19 cellular contexts compared by ENCODE assay signal in genomic region chr3:162368377-162368776, GRCh38.
"Had no signal": no experiment of that assay in that cellular context is flagged by ENCODE, and none has a peak within 500 bp of the region (broad histone marks: within the 10 kb centered on the region; RNA-seq: fewer than 3 reads in every experiment).

No MANE protein-coding gene starts in this region.

- H3K27ac Mint-ChIP-seq: activated CD4-positive, alpha-beta T cell treated with anti-CD3 and anti-CD28 coated beads, Interleukin-2, amount 10 ng/mL, durations not matched to agents 24 days and 14 days; activated naive CD4-positive, alpha-beta T cell treated with anti-CD3 and anti-CD28 coated beads, Interleukin-2, amount 50 U/mL, for 72 hours; activated T-cell treated with anti-CD3 and anti-CD28 coated beads, Interleukin-2, amount 50 U/mL, for 72 hours; natural killer cell; T-helper 2 cell treated with Interferon-gamma antibody and Interleukin-4, amounts not matched to agents 5 μg/mL and 100 μg/mL, for 36 hours had no signal

- H3K36me3 ChIP-seq: esophagus squamous epithelium, prostate gland, stomach had no signal

- H3K27me3 Mint-ChIP-seq: activated CD4-positive, alpha-beta T cell treated with anti-CD3 and anti-CD28 coated beads, Interleukin-2, amount 10 ng/mL, durations not matched to agents 24 days and 14 days; central memory CD8-positive, alpha-beta T cell had no signal

- H3K36me3 Mint-ChIP-seq: activated naive CD4-positive, alpha-beta T cell treated with anti-CD3 and anti-CD28 coated beads, Interleukin-2, amount 50 U/mL, for 72 hours; natural killer cell had no signal

- H3K27me3 ChIP-seq: esophagus squamous epithelium, foreskin keratinocyte, stomach, testis had no signal

- H3K4me3 Mint-ChIP-seq: activated CD4-positive, alpha-beta T cell treated with anti-CD3 and anti-CD28 coated beads, Interleukin-2, amount 10 ng/mL, durations not matched to agents 24 days and 14 days; activated T-cell treated with anti-CD3 and anti-CD28 coated beads, Interleukin-2, amount 50 U/mL, for 72 hours; central memory CD8-positive, alpha-beta T cell; natural killer cell; T-helper 2 cell treated with Interferon-gamma antibody and Interleukin-4, amounts not matched to agents 5 μg/mL and 100 μg/mL, for 36 hours had no signal

- H3K9me3 Mint-ChIP-seq: activated CD4-positive, alpha-beta T cell treated with anti-CD3 and anti-CD28 coated beads, Interleukin-2, amount 10 ng/mL, durations not matched to agents 24 days and 14 days had no signal

- H3K4me1 Mint-ChIP-seq: activated CD4-positive, alpha-beta T cell treated with anti-CD3 and anti-CD28 coated beads, Interleukin-2, amount 10 ng/mL, durations not matched to agents 24 days and 14 days; central memory CD8-positive, alpha-beta T cell; natural killer cell had no signal

- ATAC-seq: activated naive CD4-positive, alpha-beta T cell treated with anti-CD3 and anti-CD28 coated beads, Interleukin-2, amount 50 U/mL, for 72 hours; activated T-cell treated with anti-CD3 and anti-CD28 coated beads, Interleukin-2, amount 50 U/mL, for 72 hours; foreskin keratinocyte; mucosa of descending colon; natural killer cell; sciatic nerve had no signal

- H3K4me1 ChIP-seq: esophagus squamous epithelium, foreskin keratinocyte, prostate gland, testis had no signal

- H3K4me3 ChIP-seq: esophagus squamous epithelium, mucosa of descending colon, prostate gland, stomach, testis had no signal

- H3K9me3 ChIP-seq: esophagus squamous epithelium, prostate gland, stomach, testis had no signal

- H3K27ac ChIP-seq: foreskin keratinocyte, prostate gland, testis had no signal

- DNase-seq: activated CD4-positive, alpha-beta T cell treated with anti-CD3 and anti-CD28 coated beads, Interleukin-2, amount 10 ng/mL, durations not matched to agents 24 days and 14 days; activated CD4-positive, CD25-positive, alpha-beta regulatory T cell; activated CD8-positive, alpha-beta memory T cell treated with anti-CD3 and anti-CD28 coated beads, Interleukin-2, amount 50 U/mL, for 48 hours; activated gamma-delta T cell; activated T-cell treated with anti-CD3 and anti-CD28 coated beads, Interleukin-2, amount 50 U/mL, for 72 hours; cortex of kidney; effector CD4-positive, alpha-beta T cell; esophagus squamous epithelium; foreskin keratinocyte; mucosa of descending colon; natural killer cell; stimulated activated CD4-positive, alpha-beta T cell treated with anti-CD3 and anti-CD28 coated beads, Interleukin-1b, Interleukin-23, amount 100 ng/mL, for 48 hours; stomach; testis had no signal
